In genomic region chr17:77451894-77452852, GRCh38 we compare ENCODE assay signal across 1 cellular context.
TF ChIP-seq lines count a peak whose summit lies in the region.

No MANE protein-coding gene starts in this region.

TF ChIP-seq in K562, 482 proteins besides CTCF, POLR2A, EP300 and RAD21 (continued from another document):
- TF ChIP-seq MAZ (CRISPR knock-in tag; conservative IDR thresholded peaks at IDR 0.05 in 1 of 2, IDR thresholded peaks at IDR 0.05 in 1 of 2) (peak in 1 of 2 experiments; percentile 34; a peak in 1 of 4 replicates), BRD4 (IDR thresholded peaks at IDR 0.05) (0 out of 2 replicates have a peak, but pooled peaks have one; percentile 17), TCF3 (CRISPR knock-in tag; IDR thresholded peaks at IDR 0.05) (peak; percentile 22; the same call in 1 of the 2 replicates), NR1H2 (CRISPR knock-in tag; IDR thresholded peaks at IDR 0.05) (0 out of 2 replicates have a peak, but pooled peaks have one; percentile 54), BRD9 (IDR thresholded peaks at IDR 0.05; ENCODE audit: low read depth, partially characterized antibody) (no peak), JUND (IDR thresholded peaks at IDR 0.05; ENCODE audit: borderline replicate concordance, low read depth, low read length) (0 out of 2 replicates have a peak, but pooled peaks have one; percentile 10), JUND (tag; IDR thresholded peaks at IDR 0.05; ENCODE audit: borderline replicate concordance, low read depth, low read length) (no peak), ZNF436 (CRISPR knock-in tag; IDR thresholded peaks at IDR 0.05) (no peak), TEAD1 (CRISPR knock-in tag; IDR thresholded peaks at IDR 0.05) (0 out of 4 replicates have a peak, but pooled peaks of 1 of the 2 experiments have one; percentile 18), SIRT6 (IDR thresholded peaks at IDR 0.05; ENCODE audit: low read depth, low read length) (no peak), HIVEP1 (CRISPR knock-in tag; IDR thresholded peaks at IDR 0.05) (peak; percentile 31; the same call in 1 of the 2 replicates), ZBTB33 (CRISPR knock-in tag; IDR thresholded peaks at IDR 0.05) (no peak), MYC (IDR thresholded peaks at IDR 0.05; ENCODE audit: low read depth, low read length) (0 out of 2 replicates have a peak, but pooled peaks have one; percentile 14), MYC (CRISPR knock-in tag; IDR thresholded peaks at IDR 0.05; ENCODE audit: borderline replicate concordance, low read depth) (no peak), ZNF551 (CRISPR knock-in tag; IDR thresholded peaks at IDR 0.05) (no peak), CREM (IDR thresholded peaks at IDR 0.05; ENCODE audit: low read depth) (0 out of 2 replicates have a peak, but pooled peaks have one; percentile 3)
TF ChIP-seq in K562: peak in this region for 16.
